ENCODE assay signal across 1 cellular context in genomic region chr12:26274441-26275312, GRCh38.
TF ChIP-seq lines count a peak whose summit lies in the region.

No MANE protein-coding gene starts in this region.

TF ChIP-seq in K562, 482 proteins besides CTCF, POLR2A, EP300 and RAD21 (continued from another document):
- TF ChIP-seq ZBTB34 (CRISPR knock-in tag; IDR thresholded peaks at IDR 0.05) (no peak), KLF6 (CRISPR knock-in tag; IDR thresholded peaks at IDR 0.05; ENCODE audit: borderline replicate concordance) (peak; percentile 7; the same call in 1 of the 2 replicates), ZSCAN29 (IDR thresholded peaks at IDR 0.05) (peak; percentile 59), CREB1 (IDR thresholded peaks at IDR 0.05) (no peak), CREB1 (CRISPR knock-in tag; IDR thresholded peaks at IDR 0.05) (peak; percentile 64), ZBTB8A (IDR thresholded peaks at IDR 0.05; ENCODE audit: partially characterized antibody) (no peak), EHMT2 (IDR thresholded peaks at IDR 0.05) (peak; percentile 84), SLC30A9 (CRISPR knock-in tag; IDR thresholded peaks at IDR 0.05) (no peak), USF2 (CRISPR knock-in tag; IDR thresholded peaks at IDR 0.05) (no peak), NFATC3 (IDR thresholded peaks at IDR 0.05) (peak; percentile 65; the same call in 1 of the 2 replicates), RBM39 (optimal IDR thresholded peaks at IDR 0.05; ENCODE audit: low read depth, low read length) (no peak), MLX (CRISPR knock-in tag; conservative IDR thresholded peaks at IDR 0.05) (no peak), SMAD4 (CRISPR knock-in tag; conservative IDR thresholded peaks at IDR 0.05) (peak; percentile 89), NR2C2 (CRISPR knock-in tag; IDR thresholded peaks at IDR 0.05) (0 out of 2 replicates have a peak, but pooled peaks have one; percentile 48), NR2C2 (tag; IDR thresholded peaks at IDR 0.05) (peak; percentile 90), HMGN3 (IDR thresholded peaks at IDR 0.05; ENCODE audit: borderline replicate concordance, extremely low read depth, insufficient read length, low read depth, low read length) (no peak), FOS (IDR thresholded peaks at IDR 0.05; ENCODE audit: extremely low read depth, insufficient read length) (peak; percentile 67), ZNF398 (CRISPR knock-in tag; IDR thresholded peaks at IDR 0.05) (0 out of 2 replicates have a peak, but pooled peaks have one; percentile 24), ATF7 (IDR thresholded peaks at IDR 0.05) (peak; percentile 92), SNRNP70 (optimal IDR thresholded peaks at IDR 0.05; ENCODE audit: low read depth, low read length) (no peak), XRCC4 (IDR thresholded peaks at IDR 0.05; ENCODE audit: extremely low read depth, insufficient read depth, insufficient read length) (no peak), IRF9 (tag; IDR thresholded peaks at IDR 0.05) (peak; percentile 81), TFE3 (CRISPR knock-in tag; IDR thresholded peaks at IDR 0.05) (0 out of 2 replicates have a peak, but pooled peaks have one; percentile 10), GABPA (tag; conservative IDR thresholded peaks at IDR 0.05; ENCODE audit: low read depth) (peak; percentile 75), MTA2 (IDR thresholded peaks at IDR 0.05; ENCODE audit: low read depth) (peak; percentile 47), NFIC (IDR thresholded peaks at IDR 0.05) (peak; percentile 47), BCOR (IDR thresholded peaks at IDR 0.05) (no peak), UBTF (IDR thresholded peaks at IDR 0.05; ENCODE audit: borderline replicate concordance in 1 of 2, low read depth in 2 of 2, low read length in 2 of 2) (peak; percentile 75 to 91; a peak in 2 of 4 replicates), HDAC1 (IDR thresholded peaks at IDR 0.05) (peak in 1 of 2 experiments; percentile 65; a peak in 2 of 4 replicates), SMARCC2 (IDR thresholded peaks at IDR 0.05; ENCODE audit: low read depth) (peak; percentile 94), KAT2B (IDR thresholded peaks at IDR 0.05; ENCODE audit: low read depth, low read length) (no peak), SMAD1 (IDR thresholded peaks at IDR 0.05; ENCODE audit: low read depth, low read length, partially characterized antibody) (peak; percentile 96), NFE2 (IDR thresholded peaks at IDR 0.05; ENCODE audit: low read depth) (peak; percentile 84), ZNF253 (CRISPR knock-in tag; conservative IDR thresholded peaks at IDR 0.05) (no peak), ATF3 (IDR thresholded peaks at IDR 0.05) (peak; percentile 98), ATF3 (CRISPR knock-in tag; conservative IDR thresholded peaks at IDR 0.05) (peak; percentile 92; the same call in 1 of the 2 replicates), DPF2 (IDR thresholded peaks at IDR 0.05) (peak; percentile 97), THRAP3 (IDR thresholded peaks at IDR 0.05; ENCODE audit: borderline replicate concordance) (no peak), ZNF24 (IDR thresholded peaks at IDR 0.05) (peak; percentile 97)
